1 cellular context compared by ENCODE assay signal in the genomic region with DNA sequence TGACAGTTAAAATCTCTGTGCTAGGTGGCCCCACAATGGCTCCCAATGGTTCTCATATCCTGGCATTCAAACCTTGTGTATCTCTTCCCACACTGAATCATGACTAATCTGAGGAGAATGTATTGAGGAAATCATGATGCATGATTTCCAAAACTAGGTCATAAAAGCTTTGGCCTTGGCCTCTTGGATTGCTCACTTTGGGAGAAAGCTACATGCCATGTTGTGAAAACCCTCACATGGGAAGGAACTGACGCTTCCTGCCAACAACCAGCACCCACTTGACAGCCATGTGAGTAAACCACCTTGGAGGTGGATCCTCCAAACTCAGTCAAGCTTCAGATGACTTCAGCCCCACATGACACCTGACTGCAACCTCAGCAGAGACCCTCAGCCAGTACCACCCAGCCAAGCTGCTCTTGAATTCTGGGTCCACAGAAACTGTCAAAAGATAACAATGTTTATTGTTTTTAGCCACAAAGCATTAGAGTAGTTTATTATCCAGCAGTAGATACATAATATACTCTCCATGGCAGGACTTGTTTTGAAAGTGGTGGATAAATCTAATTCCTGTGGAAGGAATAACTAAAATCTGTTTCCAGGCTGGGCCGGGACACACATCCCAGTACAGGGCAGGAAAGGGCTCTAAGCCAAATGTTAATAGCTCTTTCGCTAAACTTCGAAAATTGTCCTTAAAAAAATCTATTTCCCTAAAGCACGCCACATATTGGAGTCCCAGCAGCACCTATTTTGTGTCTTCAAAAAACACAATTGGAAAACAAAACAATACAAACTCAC.
TF ChIP-seq lines count a peak whose summit lies in the region.

No MANE protein-coding gene starts in this region.

TF ChIP-seq in WTC11, 78 proteins besides CTCF, POLR2A, EP300 and RAD21 (continued from another document):
- TF ChIP-seq, protein P1, sequence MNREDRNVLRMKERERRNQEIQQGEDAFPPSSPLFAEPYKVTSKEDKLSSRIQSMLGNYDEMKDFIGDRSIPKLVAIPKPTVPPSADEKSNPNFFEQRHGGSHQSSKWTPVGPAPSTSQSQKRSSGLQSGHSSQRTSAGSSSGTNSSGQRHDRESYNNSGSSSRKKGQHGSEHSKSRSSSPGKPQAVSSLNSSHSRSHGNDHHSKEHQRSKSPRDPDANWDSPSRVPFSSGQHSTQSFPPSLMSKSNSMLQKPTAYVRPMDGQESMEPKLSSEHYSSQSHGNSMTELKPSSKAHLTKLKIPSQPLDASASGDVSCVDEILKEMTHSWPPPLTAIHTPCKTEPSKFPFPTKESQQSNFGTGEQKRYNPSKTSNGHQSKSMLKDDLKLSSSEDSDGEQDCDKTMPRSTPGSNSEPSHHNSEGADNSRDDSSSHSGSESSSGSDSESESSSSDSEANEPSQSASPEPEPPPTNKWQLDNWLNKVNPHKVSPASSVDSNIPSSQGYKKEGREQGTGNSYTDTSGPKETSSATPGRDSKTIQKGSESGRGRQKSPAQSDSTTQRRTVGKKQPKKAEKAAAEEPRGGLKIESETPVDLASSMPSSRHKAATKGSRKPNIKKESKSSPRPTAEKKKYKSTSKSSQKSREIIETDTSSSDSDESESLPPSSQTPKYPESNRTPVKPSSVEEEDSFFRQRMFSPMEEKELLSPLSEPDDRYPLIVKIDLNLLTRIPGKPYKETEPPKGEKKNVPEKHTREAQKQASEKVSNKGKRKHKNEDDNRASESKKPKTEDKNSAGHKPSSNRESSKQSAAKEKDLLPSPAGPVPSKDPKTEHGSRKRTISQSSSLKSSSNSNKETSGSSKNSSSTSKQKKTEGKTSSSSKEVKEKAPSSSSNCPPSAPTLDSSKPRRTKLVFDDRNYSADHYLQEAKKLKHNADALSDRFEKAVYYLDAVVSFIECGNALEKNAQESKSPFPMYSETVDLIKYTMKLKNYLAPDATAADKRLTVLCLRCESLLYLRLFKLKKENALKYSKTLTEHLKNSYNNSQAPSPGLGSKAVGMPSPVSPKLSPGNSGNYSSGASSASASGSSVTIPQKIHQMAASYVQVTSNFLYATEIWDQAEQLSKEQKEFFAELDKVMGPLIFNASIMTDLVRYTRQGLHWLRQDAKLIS (CRISPR knock-in tag; IDR thresholded peaks at IDR 0.05; ENCODE audit: borderline replicate concordance), result no peak
